1 cellular context compared by ENCODE assay signal in the genomic region with DNA sequence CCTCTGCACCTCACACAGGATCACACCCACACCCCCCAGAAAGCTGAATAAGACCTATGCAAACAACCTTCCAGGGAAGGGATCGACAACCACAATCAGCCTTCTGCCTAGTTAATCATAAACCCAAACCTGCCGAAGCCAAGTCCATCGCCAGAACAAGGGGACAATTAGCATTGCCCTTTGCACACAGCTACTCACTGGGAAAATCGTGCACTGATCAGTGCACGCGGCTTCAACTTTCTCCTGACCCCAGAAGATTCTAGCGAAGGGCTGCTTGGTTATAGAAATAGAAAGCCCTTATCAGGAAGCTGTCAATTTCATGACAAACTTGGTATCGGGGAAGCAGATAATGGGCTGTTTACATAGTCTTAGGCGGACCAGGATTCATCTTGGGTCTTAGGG.
TF ChIP-seq lines count a peak whose summit lies in the region.

No MANE protein-coding gene starts in this region.

TF ChIP-seq in HepG2, 621 proteins besides CTCF, POLR2A, EP300 and RAD21 (continued from another document and continues in another):
- TF ChIP-seq, protein P1, sequence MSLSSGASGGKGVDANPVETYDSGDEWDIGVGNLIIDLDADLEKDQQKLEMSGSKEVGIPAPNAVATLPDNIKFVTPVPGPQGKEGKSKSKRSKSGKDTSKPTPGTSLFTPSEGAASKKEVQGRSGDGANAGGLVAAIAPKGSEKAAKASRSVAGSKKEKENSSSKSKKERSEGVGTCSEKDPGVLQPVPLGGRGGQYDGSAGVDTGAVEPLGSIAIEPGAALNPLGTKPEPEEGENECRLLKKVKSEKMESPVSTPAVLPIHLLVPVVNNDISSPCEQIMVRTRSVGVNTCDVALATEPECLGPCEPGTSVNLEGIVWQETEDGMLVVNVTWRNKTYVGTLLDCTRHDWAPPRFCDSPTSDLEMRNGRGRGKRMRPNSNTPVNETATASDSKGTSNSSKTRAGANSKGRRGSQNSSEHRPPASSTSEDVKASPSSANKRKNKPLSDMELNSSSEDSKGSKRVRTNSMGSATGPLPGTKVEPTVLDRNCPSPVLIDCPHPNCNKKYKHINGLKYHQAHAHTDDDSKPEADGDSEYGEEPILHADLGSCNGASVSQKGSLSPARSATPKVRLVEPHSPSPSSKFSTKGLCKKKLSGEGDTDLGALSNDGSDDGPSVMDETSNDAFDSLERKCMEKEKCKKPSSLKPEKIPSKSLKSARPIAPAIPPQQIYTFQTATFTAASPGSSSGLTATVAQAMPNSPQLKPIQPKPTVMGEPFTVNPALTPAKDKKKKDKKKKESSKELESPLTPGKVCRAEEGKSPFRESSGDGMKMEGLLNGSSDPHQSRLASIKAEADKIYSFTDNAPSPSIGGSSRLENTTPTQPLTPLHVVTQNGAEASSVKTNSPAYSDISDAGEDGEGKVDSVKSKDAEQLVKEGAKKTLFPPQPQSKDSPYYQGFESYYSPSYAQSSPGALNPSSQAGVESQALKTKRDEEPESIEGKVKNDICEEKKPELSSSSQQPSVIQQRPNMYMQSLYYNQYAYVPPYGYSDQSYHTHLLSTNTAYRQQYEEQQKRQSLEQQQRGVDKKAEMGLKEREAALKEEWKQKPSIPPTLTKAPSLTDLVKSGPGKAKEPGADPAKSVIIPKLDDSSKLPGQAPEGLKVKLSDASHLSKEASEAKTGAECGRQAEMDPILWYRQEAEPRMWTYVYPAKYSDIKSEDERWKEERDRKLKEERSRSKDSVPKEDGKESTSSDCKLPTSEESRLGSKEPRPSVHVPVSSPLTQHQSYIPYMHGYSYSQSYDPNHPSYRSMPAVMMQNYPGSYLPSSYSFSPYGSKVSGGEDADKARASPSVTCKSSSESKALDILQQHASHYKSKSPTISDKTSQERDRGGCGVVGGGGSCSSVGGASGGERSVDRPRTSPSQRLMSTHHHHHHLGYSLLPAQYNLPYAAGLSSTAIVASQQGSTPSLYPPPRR (CRISPR knock-in tag; IDR thresholded peaks at IDR 0.05; ENCODE audit: borderline replicate concordance) = peak; percentile 29; the same call in 1 of the 2 replicates
- TF ChIP-seq IRX3 (CRISPR knock-in tag; IDR thresholded peaks at IDR 0.05; ENCODE audit: borderline replicate concordance, low read depth) (no peak), ZFP37 (CRISPR knock-in tag; IDR thresholded peaks at IDR 0.05; ENCODE audit: borderline replicate concordance) (no peak), ZNF225 (CRISPR knock-in tag; IDR thresholded peaks at IDR 0.05) (no peak), FOXK1 (CRISPR knock-in tag; IDR thresholded peaks at IDR 0.05; ENCODE audit: borderline replicate concordance, low read depth) (no peak; the same call in 1 of the 2 replicates), MZF1 (CRISPR knock-in tag; IDR thresholded peaks at IDR 0.05; ENCODE audit: borderline replicate concordance) (no peak), TBP (CRISPR knock-in tag; IDR thresholded peaks at IDR 0.05) (no peak), ZNF12 (CRISPR knock-in tag; IDR thresholded peaks at IDR 0.05) (no peak), XRCC5 (optimal IDR thresholded peaks at IDR 0.05; ENCODE audit: low read length) (peak; percentile 67), ZNF850 (CRISPR knock-in tag; conservative IDR thresholded peaks at IDR 0.05) (no peak), KLF15 (CRISPR knock-in tag; IDR thresholded peaks at IDR 0.05; ENCODE audit: borderline replicate concordance) (no peak), ZNF883 (CRISPR knock-in tag; IDR thresholded peaks at IDR 0.05; ENCODE audit: not compliant biosample characterization) (no peak), SPEN (CRISPR knock-in tag; IDR thresholded peaks at IDR 0.05; ENCODE audit: low read depth) (peak; percentile 59; the same call in 1 of the 2 replicates), CREB1 (IDR thresholded peaks at IDR 0.05) (no peak), CREB1 (CRISPR knock-in tag; IDR thresholded peaks at IDR 0.05) (0 out of 2 replicates have a peak, but pooled peaks have one; percentile 37), ZBTB3 (CRISPR knock-in tag; IDR thresholded peaks at IDR 0.05; ENCODE audit: borderline replicate concordance, low read depth) (peak; percentile 66; the same call in 1 of the 2 replicates), DPF2 (CRISPR knock-in tag; IDR thresholded peaks at IDR 0.05; ENCODE audit: borderline replicate concordance, low read depth) (peak; percentile 22; the same call in 1 of the 2 replicates), TSC22D2 (CRISPR knock-in tag; IDR thresholded peaks at IDR 0.05; ENCODE audit: borderline replicate concordance) (no peak), KMT2A (CRISPR knock-in tag; IDR thresholded peaks at IDR 0.05) (0 out of 2 replicates have a peak, but pooled peaks have one; percentile 45), ZNF773 (CRISPR knock-in tag; IDR thresholded peaks at IDR 0.05; ENCODE audit: borderline replicate concordance) (no peak), ESRRA (CRISPR knock-in tag; IDR thresholded peaks at IDR 0.05; ENCODE audit: low read depth) (0 out of 2 replicates have a peak, but pooled peaks have one; percentile 57), ZNF776 (CRISPR knock-in tag; IDR thresholded peaks at IDR 0.05) (no peak), ZNF674 (CRISPR knock-in tag; IDR thresholded peaks at IDR 0.05; ENCODE audit: low read depth) (no peak), ZNF232 (CRISPR knock-in tag; IDR thresholded peaks at IDR 0.05; ENCODE audit: borderline replicate concordance) (no peak), FOXC1 (CRISPR knock-in tag; IDR thresholded peaks at IDR 0.05; ENCODE audit: borderline replicate concordance) (no peak)
- TF ChIP-seq, protein P2, sequence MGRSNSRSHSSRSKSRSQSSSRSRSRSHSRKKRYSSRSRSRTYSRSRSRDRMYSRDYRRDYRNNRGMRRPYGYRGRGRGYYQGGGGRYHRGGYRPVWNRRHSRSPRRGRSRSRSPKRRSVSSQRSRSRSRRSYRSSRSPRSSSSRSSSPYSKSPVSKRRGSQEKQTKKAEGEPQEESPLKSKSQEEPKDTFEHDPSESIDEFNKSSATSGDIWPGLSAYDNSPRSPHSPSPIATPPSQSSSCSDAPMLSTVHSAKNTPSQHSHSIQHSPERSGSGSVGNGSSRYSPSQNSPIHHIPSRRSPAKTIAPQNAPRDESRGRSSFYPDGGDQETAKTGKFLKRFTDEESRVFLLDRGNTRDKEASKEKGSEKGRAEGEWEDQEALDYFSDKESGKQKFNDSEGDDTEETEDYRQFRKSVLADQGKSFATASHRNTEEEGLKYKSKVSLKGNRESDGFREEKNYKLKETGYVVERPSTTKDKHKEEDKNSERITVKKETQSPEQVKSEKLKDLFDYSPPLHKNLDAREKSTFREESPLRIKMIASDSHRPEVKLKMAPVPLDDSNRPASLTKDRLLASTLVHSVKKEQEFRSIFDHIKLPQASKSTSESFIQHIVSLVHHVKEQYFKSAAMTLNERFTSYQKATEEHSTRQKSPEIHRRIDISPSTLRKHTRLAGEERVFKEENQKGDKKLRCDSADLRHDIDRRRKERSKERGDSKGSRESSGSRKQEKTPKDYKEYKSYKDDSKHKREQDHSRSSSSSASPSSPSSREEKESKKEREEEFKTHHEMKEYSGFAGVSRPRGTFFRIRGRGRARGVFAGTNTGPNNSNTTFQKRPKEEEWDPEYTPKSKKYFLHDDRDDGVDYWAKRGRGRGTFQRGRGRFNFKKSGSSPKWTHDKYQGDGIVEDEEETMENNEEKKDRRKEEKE (IDR thresholded peaks at IDR 0.05) = no peak
- TF ChIP-seq, protein P3, sequence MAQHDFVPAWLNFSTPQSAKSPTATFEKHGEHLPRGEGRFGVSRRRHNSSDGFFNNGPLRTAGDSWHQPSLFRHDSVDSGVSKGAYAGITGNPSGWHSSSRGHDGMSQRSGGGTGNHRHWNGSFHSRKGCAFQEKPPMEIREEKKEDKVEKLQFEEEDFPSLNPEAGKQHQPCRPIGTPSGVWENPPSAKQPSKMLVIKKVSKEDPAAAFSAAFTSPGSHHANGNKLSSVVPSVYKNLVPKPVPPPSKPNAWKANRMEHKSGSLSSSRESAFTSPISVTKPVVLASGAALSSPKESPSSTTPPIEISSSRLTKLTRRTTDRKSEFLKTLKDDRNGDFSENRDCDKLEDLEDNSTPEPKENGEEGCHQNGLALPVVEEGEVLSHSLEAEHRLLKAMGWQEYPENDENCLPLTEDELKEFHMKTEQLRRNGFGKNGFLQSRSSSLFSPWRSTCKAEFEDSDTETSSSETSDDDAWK (CRISPR knock-in tag; IDR thresholded peaks at IDR 0.05) = no peak
- TF ChIP-seq, protein P4, sequence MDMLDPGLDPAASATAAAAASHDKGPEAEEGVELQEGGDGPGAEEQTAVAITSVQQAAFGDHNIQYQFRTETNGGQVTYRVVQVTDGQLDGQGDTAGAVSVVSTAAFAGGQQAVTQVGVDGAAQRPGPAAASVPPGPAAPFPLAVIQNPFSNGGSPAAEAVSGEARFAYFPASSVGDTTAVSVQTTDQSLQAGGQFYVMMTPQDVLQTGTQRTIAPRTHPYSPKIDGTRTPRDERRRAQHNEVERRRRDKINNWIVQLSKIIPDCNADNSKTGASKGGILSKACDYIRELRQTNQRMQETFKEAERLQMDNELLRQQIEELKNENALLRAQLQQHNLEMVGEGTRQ (IDR thresholded peaks at IDR 0.05; ENCODE audit: low read depth, low read length) = no peak
- TF ChIP-seq, protein P4 (CRISPR knock-in tag; IDR thresholded peaks at IDR 0.05; ENCODE audit: borderline replicate concordance) = no peak
- TF ChIP-seq, protein P5, sequence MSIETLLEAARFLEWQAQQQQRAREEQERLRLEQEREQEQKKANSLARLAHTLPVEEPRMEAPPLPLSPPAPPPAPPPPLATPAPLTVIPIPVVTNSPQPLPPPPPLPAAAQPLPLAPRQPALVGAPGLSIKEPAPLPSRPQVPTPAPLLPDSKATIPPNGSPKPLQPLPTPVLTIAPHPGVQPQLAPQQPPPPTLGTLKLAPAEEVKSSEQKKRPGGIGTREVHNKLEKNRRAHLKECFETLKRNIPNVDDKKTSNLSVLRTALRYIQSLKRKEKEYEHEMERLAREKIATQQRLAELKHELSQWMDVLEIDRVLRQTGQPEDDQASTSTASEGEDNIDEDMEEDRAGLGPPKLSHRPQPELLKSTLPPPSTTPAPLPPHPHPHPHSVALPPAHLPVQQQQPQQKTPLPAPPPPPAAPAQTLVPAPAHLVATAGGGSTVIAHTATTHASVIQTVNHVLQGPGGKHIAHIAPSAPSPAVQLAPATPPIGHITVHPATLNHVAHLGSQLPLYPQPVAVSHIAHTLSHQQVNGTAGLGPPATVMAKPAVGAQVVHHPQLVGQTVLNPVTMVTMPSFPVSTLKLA (IDR thresholded peaks at IDR 0.05) = no peak
- TF ChIP-seq, protein P6, sequence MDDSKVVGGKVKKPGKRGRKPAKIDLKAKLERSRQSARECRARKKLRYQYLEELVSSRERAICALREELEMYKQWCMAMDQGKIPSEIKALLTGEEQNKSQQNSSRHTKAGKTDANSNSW (CRISPR knock-in tag; IDR thresholded peaks at IDR 0.05; ENCODE audit: borderline replicate concordance) = no peak
- TF ChIP-seq, protein P7, sequence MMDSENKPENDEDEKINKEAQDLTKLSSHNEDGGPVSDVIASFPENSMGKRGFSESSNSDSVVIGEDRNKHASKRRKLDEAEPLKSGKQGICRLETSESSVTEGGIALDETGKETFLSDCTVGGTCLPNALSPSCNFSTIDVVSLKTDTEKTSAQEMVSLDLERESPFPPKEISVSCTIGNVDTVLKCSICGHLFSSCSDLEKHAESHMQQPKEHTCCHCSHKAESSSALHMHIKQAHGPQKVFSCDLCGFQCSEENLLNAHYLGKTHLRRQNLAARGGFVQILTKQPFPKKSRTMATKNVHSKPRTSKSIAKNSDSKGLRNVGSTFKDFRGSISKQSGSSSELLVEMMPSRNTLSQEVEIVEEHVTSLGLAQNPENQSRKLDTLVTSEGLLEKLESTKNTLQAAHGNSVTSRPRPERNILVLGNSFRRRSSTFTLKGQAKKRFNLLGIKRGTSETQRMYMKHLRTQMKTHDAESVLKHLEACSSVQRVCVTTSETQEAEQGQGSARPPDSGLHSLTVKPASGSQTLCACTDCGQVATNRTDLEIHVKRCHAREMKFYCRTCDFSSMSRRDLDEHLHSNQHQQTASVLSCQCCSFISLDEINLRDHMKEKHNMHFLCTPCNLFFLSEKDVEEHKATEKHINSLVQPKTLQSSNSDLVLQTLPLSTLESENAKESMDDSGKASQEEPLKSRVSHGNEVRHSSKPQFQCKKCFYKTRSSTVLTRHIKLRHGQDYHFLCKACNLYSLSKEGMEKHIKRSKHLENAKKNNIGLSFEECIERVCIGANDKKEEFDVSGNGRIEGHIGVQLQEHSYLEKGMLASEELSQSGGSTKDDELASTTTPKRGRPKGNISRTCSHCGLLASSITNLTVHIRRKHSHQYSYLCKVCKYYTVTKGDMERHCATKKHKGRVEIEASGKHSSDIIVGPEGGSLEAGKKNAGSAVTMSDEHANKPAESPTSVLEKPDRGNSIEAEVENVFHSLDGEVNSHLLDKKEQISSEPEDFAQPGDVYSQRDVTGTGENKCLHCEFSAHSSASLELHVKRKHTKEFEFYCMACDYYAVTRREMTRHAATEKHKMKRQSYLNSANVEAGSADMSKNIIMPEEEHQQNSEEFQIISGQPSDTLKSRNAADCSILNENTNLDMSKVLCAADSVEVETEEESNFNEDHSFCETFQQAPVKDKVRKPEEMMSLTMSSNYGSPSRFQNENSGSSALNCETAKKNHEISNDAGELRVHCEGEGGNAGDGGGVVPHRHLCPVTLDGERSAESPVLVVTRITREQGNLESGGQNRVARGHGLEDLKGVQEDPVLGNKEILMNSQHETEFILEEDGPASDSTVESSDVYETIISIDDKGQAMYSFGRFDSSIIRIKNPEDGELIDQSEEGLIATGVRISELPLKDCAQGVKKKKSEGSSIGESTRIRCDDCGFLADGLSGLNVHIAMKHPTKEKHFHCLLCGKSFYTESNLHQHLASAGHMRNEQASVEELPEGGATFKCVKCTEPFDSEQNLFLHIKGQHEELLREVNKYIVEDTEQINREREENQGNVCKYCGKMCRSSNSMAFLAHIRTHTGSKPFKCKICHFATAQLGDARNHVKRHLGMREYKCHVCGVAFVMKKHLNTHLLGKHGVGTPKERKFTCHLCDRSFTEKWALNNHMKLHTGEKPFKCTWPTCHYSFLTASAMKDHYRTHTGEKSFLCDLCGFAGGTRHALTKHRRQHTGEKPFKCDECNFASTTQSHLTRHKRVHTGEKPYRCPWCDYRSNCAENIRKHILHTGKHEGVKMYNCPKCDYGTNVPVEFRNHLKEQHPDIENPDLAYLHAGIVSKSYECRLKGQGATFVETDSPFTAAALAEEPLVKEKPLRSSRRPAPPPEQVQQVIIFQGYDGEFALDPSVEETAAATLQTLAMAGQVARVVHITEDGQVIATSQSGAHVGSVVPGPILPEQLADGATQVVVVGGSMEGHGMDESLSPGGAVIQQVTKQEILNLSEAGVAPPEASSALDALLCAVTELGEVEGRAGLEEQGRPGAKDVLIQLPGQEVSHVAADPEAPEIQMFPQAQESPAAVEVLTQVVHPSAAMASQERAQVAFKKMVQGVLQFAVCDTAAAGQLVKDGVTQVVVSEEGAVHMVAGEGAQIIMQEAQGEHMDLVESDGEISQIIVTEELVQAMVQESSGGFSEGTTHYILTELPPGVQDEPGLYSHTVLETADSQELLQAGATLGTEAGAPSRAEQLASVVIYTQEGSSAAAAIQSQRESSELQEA (CRISPR knock-in tag; IDR thresholded peaks at IDR 0.05; ENCODE audit: not compliant biosample characterization) = no peak
- TF ChIP-seq, protein P8, sequence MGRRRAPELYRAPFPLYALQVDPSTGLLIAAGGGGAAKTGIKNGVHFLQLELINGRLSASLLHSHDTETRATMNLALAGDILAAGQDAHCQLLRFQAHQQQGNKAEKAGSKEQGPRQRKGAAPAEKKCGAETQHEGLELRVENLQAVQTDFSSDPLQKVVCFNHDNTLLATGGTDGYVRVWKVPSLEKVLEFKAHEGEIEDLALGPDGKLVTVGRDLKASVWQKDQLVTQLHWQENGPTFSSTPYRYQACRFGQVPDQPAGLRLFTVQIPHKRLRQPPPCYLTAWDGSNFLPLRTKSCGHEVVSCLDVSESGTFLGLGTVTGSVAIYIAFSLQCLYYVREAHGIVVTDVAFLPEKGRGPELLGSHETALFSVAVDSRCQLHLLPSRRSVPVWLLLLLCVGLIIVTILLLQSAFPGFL (CRISPR knock-in tag; IDR thresholded peaks at IDR 0.05) = no peak
